13 cellular contexts compared by ENCODE assay signal in the genomic region with DNA sequence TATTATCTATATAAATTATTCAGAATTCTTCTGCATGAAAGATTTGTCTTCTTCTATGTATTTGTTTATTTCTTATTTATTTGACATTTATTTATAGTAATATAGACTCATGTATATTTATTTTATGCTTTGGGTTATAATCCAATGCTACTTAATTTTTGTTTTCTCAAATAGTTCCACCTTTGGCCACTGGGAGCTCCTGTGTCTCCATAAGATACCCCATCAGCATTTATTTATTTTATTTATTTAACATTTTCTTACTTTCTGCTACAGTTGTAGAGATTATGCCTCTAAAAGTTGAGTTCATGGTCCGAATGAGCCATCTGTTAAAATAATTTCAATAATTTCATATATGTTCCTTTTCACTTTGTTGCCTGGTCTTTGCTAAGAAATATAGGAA.
DNase-seq lines count a peak whose midpoint lies in the region; ATAC-seq, FAIRE-seq and TF ChIP-seq lines count a peak whose summit lies in the region.
"Had no signal": no experiment of that assay in that cellular context is flagged by ENCODE, and none has a peak within 500 bp of the region (broad histone marks: within the 10 kb centered on the region; RNA-seq: fewer than 3 reads in every experiment).

No MANE protein-coding gene starts in this region.

- peak; percentile 40; the same call in 1 of the 2 replicates for TF ChIP-seq CTCF in Loucy (conservative IDR thresholded peaks at IDR 0.05; ENCODE audit: low read length)
- peak; percentile 76 for TF ChIP-seq CTCF in endodermal cell (conservative IDR thresholded peaks at IDR 0.05)
- peak; percentile 32 for TF ChIP-seq CTCF in nephron progenitor cell (IDR thresholded peaks at IDR 0.05)

- H3K9me3 ChIP-seq in Loucy (ENCODE audit: insufficient read depth, low read depth, low read length) (no peaks in the 10 kb centered on the region), endodermal cell (ENCODE audit: control insufficient read depth, low read length) (no peaks in the 10 kb centered on the region)

- H3K4me1 Mint-ChIP-seq in endodermal cell = no peaks in the 10 kb centered on the region
- H3K4me1 Mint-ChIP-seq in nephron progenitor cell = peaks cover 5% of the 10 kb centered on the region
- H3K4me1 Mint-ChIP-seq: activated naive CD4-positive, alpha-beta T cell treated with anti-CD3 and anti-CD28 coated beads, Interleukin-2, amount 50 U/mL, for 24 hours had no signal

- H3K4me2 ChIP-seq in Loucy (ENCODE audit: low read depth, low read length, poor library complexity, severe bottlenecking) = no peak overlapping the region

- H3K4me1 ChIP-seq in Loucy (ENCODE audit: insufficient read depth, low read length, poor library complexity, severe bottlenecking) = no peaks in the 10 kb centered on the region
- no peaks in the 10 kb centered on the region for H3K4me1 ChIP-seq in endodermal cell (ENCODE audit: control insufficient read depth, insufficient read depth, low read length)

- no peaks in the 10 kb centered on the region for H3K9me2 ChIP-seq in Loucy (replicated peaks; ENCODE audit: low read depth, low read length)

- no peaks in the 10 kb centered on the region for H3K79me2 ChIP-seq in Loucy (ENCODE audit: insufficient read depth, low read length)

- H3K27me3 ChIP-seq in Loucy (ENCODE audit: insufficient read depth, low read length, poor library complexity, severe bottlenecking) (no peaks in the 10 kb centered on the region), endodermal cell (ENCODE audit: control insufficient read depth, insufficient read depth, low read length, poor library complexity, severe bottlenecking) (no peaks in the 10 kb centered on the region)

- FAIRE-seq in G401.6 (lab: Jason Lieb, UNC) (peak; percentile 25), HTR-8/SVneo (lab: Jason Lieb, UNC) (no peak)
- FAIRE-seq: K562 had no signal

- no peak overlapping the region for H2AFZ ChIP-seq in Loucy (ENCODE audit: low read length)

- H3K27me3 Mint-ChIP-seq in endodermal cell (ENCODE audit: insufficient read depth) (no peaks in the 10 kb centered on the region), nephron progenitor cell (ENCODE audit: low read depth, poor library complexity) (no peaks in the 10 kb centered on the region)
- H3K27me3 Mint-ChIP-seq: activated CD8-positive, alpha-beta T cell treated with anti-CD3 and anti-CD28 coated beads for 36 hours; activated naive CD4-positive, alpha-beta T cell treated with anti-CD3 and anti-CD28 coated beads, Interleukin-2, amount 50 U/mL, for 24 hours had no signal

- DNase-seq in endodermal cell (no peak), nephron progenitor cell (no peak), HTR-8/SVneo (ENCODE audit: insufficient read length, low spot score) (no peak)
- no peak for DNase-seq in stimulated activated CD4-positive, alpha-beta T cell treated with anti-CD3 and anti-CD28 coated beads, Interleukin-4, amount 100 ng/mL, for 24 hours
- DNase-seq: activated CD8-positive, alpha-beta T cell treated with anti-CD3 and anti-CD28 coated beads for 36 hours; DMS79 treated with DMSO at 0.1 percent for 48 hours; effector CD4-positive, alpha-beta T cell had no signal

- H3K9me3 Mint-ChIP-seq in endodermal cell (no peaks in the 10 kb centered on the region), nephron progenitor cell (no peaks in the 10 kb centered on the region)
- H3K9me3 Mint-ChIP-seq: activated CD8-positive, alpha-beta T cell treated with anti-CD3 and anti-CD28 coated beads for 36 hours had no signal

- H3F3A ChIP-seq in Loucy (ENCODE audit: low read depth) = no peaks in the 10 kb centered on the region

- H3K36me3 Mint-ChIP-seq in endodermal cell (ENCODE audit: low read depth) (no peaks in the 10 kb centered on the region), nephron progenitor cell (ENCODE audit: low read depth) (no peaks in the 10 kb centered on the region)
- H3K36me3 Mint-ChIP-seq: activated naive CD4-positive, alpha-beta T cell treated with anti-CD3 and anti-CD28 coated beads, Interleukin-2, amount 50 U/mL, for 24 hours had no signal

- H3K4me3 Mint-ChIP-seq in endodermal cell (no peak overlapping the region), nephron progenitor cell (no peak overlapping the region)
- H3K4me3 Mint-ChIP-seq: activated CD8-positive, alpha-beta T cell treated with anti-CD3 and anti-CD28 coated beads for 36 hours; activated naive CD4-positive, alpha-beta T cell treated with anti-CD3 and anti-CD28 coated beads, Interleukin-2, amount 50 U/mL, for 24 hours had no signal

- no peak overlapping the region for H3K27ac ChIP-seq in endodermal cell (ENCODE audit: low read depth, low read length)

- no peak overlapping the region for H3K4me3 ChIP-seq in Loucy (ENCODE audit: low read length, poor library complexity, severe bottlenecking)
- H3K4me3 ChIP-seq in endodermal cell (ENCODE audit: low read length) = no peak overlapping the region
- H3K4me3 ChIP-seq: K562 had no signal

- H4K20me1 ChIP-seq in Loucy (ENCODE audit: insufficient read depth, low read length, poor library complexity, severe bottlenecking) = no peaks in the 10 kb centered on the region

- no peak overlapping the region for H3K9ac ChIP-seq in Loucy (ENCODE audit: low read depth, low read length, poor library complexity, severe bottlenecking)
- H3K9ac ChIP-seq in endodermal cell (ENCODE audit: extremely low read depth, low read length, poor library complexity, severe bottlenecking) = no peak overlapping the region

- H3K27ac Mint-ChIP-seq in endodermal cell = no peak overlapping the region
- no peak overlapping the region for H3K27ac Mint-ChIP-seq in nephron progenitor cell
- H3K27ac Mint-ChIP-seq: activated CD8-positive, alpha-beta T cell treated with anti-CD3 and anti-CD28 coated beads for 36 hours; activated naive CD4-positive, alpha-beta T cell treated with anti-CD3 and anti-CD28 coated beads, Interleukin-2, amount 50 U/mL, for 24 hours had no signal

- ATAC-seq in GM18519 (IDR thresholded peaks at IDR 0.05; ENCODE audit: low FRiP score, unreplicated experiment) (no peak), GM18870 (IDR thresholded peaks at IDR 0.05; ENCODE audit: unreplicated experiment) (no peak)
- ATAC-seq: activated CD8-positive, alpha-beta T cell treated with anti-CD3 and anti-CD28 coated beads for 36 hours; K562 had no signal

- 100% methylated on average over 1 of the region's 1 CpG; no CpG with 5 or more reads in 1 of the 2 experiments for WGBS in endodermal cell (ENCODE audit: insufficient coverage in 1 of 2, insufficient read length in 1 of 2), 2 experiments

- H3K36me3 ChIP-seq in Loucy (ENCODE audit: insufficient read depth, low read length) (no peaks in the 10 kb centered on the region), endodermal cell (ENCODE audit: control insufficient read depth, insufficient read depth, low read length) (no peaks in the 10 kb centered on the region)
